28 cellular contexts compared by ENCODE assay signal in genomic region chr15:42066764-42067415, GRCh38. TPM values are rescaled to one million over a fixed set of nuclear protein-coding genes. Genes with fewer than 3 reads are reported as not detected.
DNase-seq lines count a peak whose midpoint lies in the region; ATAC-seq and TF ChIP-seq lines count a peak whose summit lies in the region.
"Had no signal": no experiment of that assay in that cellular context is flagged by ENCODE, and none has a peak within 500 bp of the region (broad histone marks: within the 10 kb centered on the region; RNA-seq: fewer than 3 reads in every experiment).

No MANE protein-coding gene starts in this region.

- H3K36me3 ChIP-seq in PC-3 (ENCODE audit: low read depth, low read length): no peaks in the 10 kb centered on the region
- H3K36me3 ChIP-seq in endodermal cell (ENCODE audit: control insufficient read depth, insufficient read depth, low read length): no peaks in the 10 kb centered on the region
- no peaks in the 10 kb centered on the region for H3K36me3 ChIP-seq in suprapubic skin
- H3K36me3 ChIP-seq: ascending aorta, cardiac muscle cell, left lung, thoracic aorta, uterus had no signal

- no peaks in the 10 kb centered on the region for H3K36me3 Mint-ChIP-seq in activated CD8-positive, alpha-beta memory T cell treated with anti-CD3 and anti-CD28 coated beads, Interleukin-2, amount 10 ng/mL, durations not matched to agents 7 days and 5 days
- H3K36me3 Mint-ChIP-seq in endodermal cell (ENCODE audit: low read depth): no peaks in the 10 kb centered on the region
- H3K36me3 Mint-ChIP-seq: activated naive CD8-positive, alpha-beta T cell treated with anti-CD3 and anti-CD28 coated beads for 36 hours; IgD-negative memory B cell had no signal

- H4K20me1 ChIP-seq in PC-3 (ENCODE audit: low read length): no peaks in the 10 kb centered on the region

- peak; percentile 18 for DNase-seq in activated CD8-positive, alpha-beta memory T cell treated with anti-CD3 and anti-CD28 coated beads, Interleukin-2, amount 10 ng/mL, durations not matched to agents 7 days and 5 days
- DNase-seq in activated CD8-positive, alpha-beta memory T cell treated with anti-CD3 and anti-CD28 coated beads for 24 hours: no peak
- DNase-seq in PC-3: no peak
- no peak for DNase-seq in endodermal cell
- peak; percentile 35 to 59 for DNase-seq in suprapubic skin (ENCODE audit: low spot score in 2 of 2)
- DNase-seq in AG20443 (ENCODE audit: low spot score): no peak
- DNase-seq: activated effector memory CD4-positive, alpha-beta T cell treated with Interleukin-2 at 50 U/mL for 16 hours; activated naive CD8-positive, alpha-beta T cell treated with anti-CD3 and anti-CD28 coated beads for 36 hours; CD4-positive, alpha-beta memory T cell; cortex of kidney; effector memory CD8-positive, alpha-beta T cell; left lung; NCI-H1048; stimulated activated CD4-positive, alpha-beta T cell treated with anti-CD3 and anti-CD28 coated beads, Interleukin-1b, Interleukin-23, amount 100 ng/mL, for 48 hours; uterus had no signal

- TF ChIP-seq POLR2A in suprapubic skin (IDR thresholded peaks at IDR 0.05): no peak
- TF ChIP-seq POLR2A in GM18505 (IDR thresholded peaks at IDR 0.05; ENCODE audit: borderline replicate concordance, extremely low read depth, insufficient read depth, insufficient read length): no peak

- no peaks in the 10 kb centered on the region for H3F3A ChIP-seq in PC-3 (ENCODE audit: low read length, unreplicated experiment)

- no peak for TF ChIP-seq EP300 in suprapubic skin (IDR thresholded peaks at IDR 0.05)

- no peaks in the 10 kb centered on the region for H3K4me1 Mint-ChIP-seq in activated CD8-positive, alpha-beta memory T cell treated with anti-CD3 and anti-CD28 coated beads, Interleukin-2, amount 10 ng/mL, durations not matched to agents 7 days and 5 days
- H3K4me1 Mint-ChIP-seq in endodermal cell: peaks cover 6% of the 10 kb centered on the region
- H3K4me1 Mint-ChIP-seq: activated naive CD8-positive, alpha-beta T cell treated with anti-CD3 and anti-CD28 coated beads for 36 hours had no signal

- peak overlapping the region; percentile 44; the same call in 1 of the 2 replicates for H2AFZ ChIP-seq in PC-3 (ENCODE audit: low read length)

- no peaks in the 10 kb centered on the region for H3K9me3 Mint-ChIP-seq in activated CD8-positive, alpha-beta memory T cell treated with anti-CD3 and anti-CD28 coated beads, Interleukin-2, amount 10 ng/mL, durations not matched to agents 7 days and 5 days (ENCODE audit: low read depth)
- no peaks in the 10 kb centered on the region for H3K9me3 Mint-ChIP-seq in endodermal cell

- POLR2A ChIA-PET in PC-3 (lab: Charles Lee; ENCODE audit: unreplicated experiment): no interaction called here

- H3K27me3 ChIP-seq in PC-3 (ENCODE audit: low read length): no peaks in the 10 kb centered on the region
- H3K27me3 ChIP-seq in endodermal cell (ENCODE audit: control insufficient read depth, insufficient read depth, low read length, poor library complexity, severe bottlenecking): no peaks in the 10 kb centered on the region
- no peaks in the 10 kb centered on the region for H3K27me3 ChIP-seq in suprapubic skin
- H3K27me3 ChIP-seq: ascending aorta, cardiac muscle cell, left lung, uterus had no signal

- H3K79me2 ChIP-seq in PC-3 (ENCODE audit: low read length): no peaks in the 10 kb centered on the region

- H3K4me3 Mint-ChIP-seq in activated CD8-positive, alpha-beta memory T cell treated with anti-CD3 and anti-CD28 coated beads, Interleukin-2, amount 10 ng/mL, durations not matched to agents 7 days and 5 days: no peak overlapping the region
- H3K4me3 Mint-ChIP-seq in endodermal cell: no peak overlapping the region
- H3K4me3 Mint-ChIP-seq: activated naive CD8-positive, alpha-beta T cell treated with anti-CD3 and anti-CD28 coated beads for 36 hours; CD4-positive, alpha-beta memory T cell; effector memory CD8-positive, alpha-beta T cell; IgD-negative memory B cell; stimulated activated naive CD8-positive, alpha-beta T cell treated with anti-CD3 and anti-CD28 coated beads, Interleukin-15, Interleukin-2, amounts not matched to agents 100 ng/mL and 50 ng/mL, for 24 hours had no signal

- H3K27ac ChIP-seq in PC-3 (ENCODE audit: low read length) (no peak overlapping the region), endodermal cell (ENCODE audit: low read depth, low read length) (no peak overlapping the region), suprapubic skin (no peak overlapping the region)
- H3K27ac ChIP-seq: ascending aorta, cardiac muscle cell, left lung, thoracic aorta, uterus had no signal

- BruUV-seq in PC-3 (replicated peaks; lab: Mats Ljungman, UMichigan): no TSS peak

- peak overlapping the region; percentile 52 for H3K4me2 ChIP-seq in PC-3 (ENCODE audit: low read length)

- H3K9ac ChIP-seq in PC-3 (ENCODE audit: low read length) (no peak overlapping the region), endodermal cell (ENCODE audit: extremely low read depth, low read length, poor library complexity, severe bottlenecking) (no peak overlapping the region)

- H3K27me3 Mint-ChIP-seq in activated CD8-positive, alpha-beta memory T cell treated with anti-CD3 and anti-CD28 coated beads, Interleukin-2, amount 10 ng/mL, durations not matched to agents 7 days and 5 days: peaks cover 18% of the 10 kb centered on the region
- H3K27me3 Mint-ChIP-seq in endodermal cell (ENCODE audit: insufficient read depth): no peaks in the 10 kb centered on the region

- ATAC-seq in activated CD8-positive, alpha-beta memory T cell treated with anti-CD3 and anti-CD28 coated beads, Interleukin-2, amount 10 ng/mL, durations not matched to agents 7 days and 5 days: no peak
- ATAC-seq in PC-3: no peak
- no peak for ATAC-seq in GM19324 (IDR thresholded peaks at IDR 0.05; ENCODE audit: low FRiP score, unreplicated experiment)
- no peak for ATAC-seq in GM18505 (IDR thresholded peaks at IDR 0.05; ENCODE audit: unreplicated experiment)
- ATAC-seq: effector memory CD8-positive, alpha-beta T cell had no signal

- H3K9me2 ChIP-seq in PC-3 (replicated peaks; ENCODE audit: low read length): no peaks in the 10 kb centered on the region

- 48 to 62% methylated on average over 7 to 10 of the region's 10 CpGs for WGBS in endodermal cell (ENCODE audit: insufficient coverage in 1 of 2, insufficient read length in 1 of 2), 2 experiments
- WGBS in suprapubic skin: 45% methylated on average over 9 of the region's 10 CpGs

- H3K4me1 ChIP-seq in PC-3 (ENCODE audit: insufficient read depth, low read length): peaks cover 17% of the 10 kb centered on the region; the same call in 1 of the 2 replicates
- peaks cover 2% of the 10 kb centered on the region for H3K4me1 ChIP-seq in endodermal cell (ENCODE audit: control insufficient read depth, insufficient read depth, low read length)
- H3K4me1 ChIP-seq in suprapubic skin: peaks cover 10% of the 10 kb centered on the region
- H3K4me1 ChIP-seq: ascending aorta, uterus had no signal

- intact Hi-C loops in PC-3 (cut with micrococcal nuclease): loop anchor here (1.0 to 5.0 kb wide), 4 partner anchors 17 to 404 kb away; no protein-coding TSS in a partner anchor

- peak; percentile 7; the same call in 1 of the 2 replicates for TF ChIP-seq CTCF in PC-3 (conservative IDR thresholded peaks at IDR 0.05; ENCODE audit: low read depth, low read length)
- peak; percentile 19 for TF ChIP-seq CTCF in endodermal cell (conservative IDR thresholded peaks at IDR 0.05)
- TF ChIP-seq CTCF in suprapubic skin (IDR thresholded peaks at IDR 0.05): no peak

- CTCF ChIA-PET in activated CD8-positive, alpha-beta memory T cell treated with anti-CD3 and anti-CD28 coated beads, Interleukin-2, amount 10 ng/mL, durations not matched to agents 7 days and 5 days (lab: Charles Lee): interaction anchor here (0.6 to 1.3 kb wide), 6 partner anchors 15 to 122 kb away, joined by 3 to 5 read pairs (median 3); no protein-coding TSS in a partner anchor
- CTCF ChIA-PET in PC-3 (lab: Charles Lee): interaction anchor here (1.1 kb wide), 1 partner anchor 18 kb away, joined by 3 read pairs; no protein-coding TSS in a partner anchor

- H3K27ac Mint-ChIP-seq in activated CD8-positive, alpha-beta memory T cell treated with anti-CD3 and anti-CD28 coated beads, Interleukin-2, amount 10 ng/mL, durations not matched to agents 7 days and 5 days: no peak overlapping the region
- H3K27ac Mint-ChIP-seq in endodermal cell: no peak overlapping the region
- H3K27ac Mint-ChIP-seq: activated naive CD8-positive, alpha-beta T cell treated with anti-CD3 and anti-CD28 coated beads for 36 hours; CD4-positive, alpha-beta memory T cell; stimulated activated naive CD8-positive, alpha-beta T cell treated with anti-CD3 and anti-CD28 coated beads, Interleukin-15, Interleukin-2, amounts not matched to agents 100 ng/mL and 50 ng/mL, for 24 hours had no signal

- H3K4me3 ChIP-seq in PC-3 (ENCODE audit: low read length) (no peak overlapping the region), endodermal cell (ENCODE audit: low read length) (no peak overlapping the region), suprapubic skin (no peak overlapping the region)
- H3K4me3 ChIP-seq: ascending aorta, cardiac muscle cell, left lung, thoracic aorta, uterus had no signal

- H3K9me3 ChIP-seq in PC-3 (ENCODE audit: low read length) (no peaks in the 10 kb centered on the region), endodermal cell (ENCODE audit: control insufficient read depth, low read length) (no peaks in the 10 kb centered on the region), suprapubic skin (no peaks in the 10 kb centered on the region)
- H3K9me3 ChIP-seq: ascending aorta, left lung, thoracic aorta, uterus had no signal

RNA-seq across cellular contexts. Expression of gene PLA2G4D, which starts 27.5 kb away (rescaled TPM):
- total RNA-seq in activated CD8-positive, alpha-beta memory T cell treated with anti-CD3 and anti-CD28 coated beads, Interleukin-2, amount 10 ng/mL, durations not matched to agents 7 days and 5 days: not detected
- 0.17 and 0.55 TPM in 2 replicates for total RNA-seq in PC-3 (2014; rRNA removed)
- total RNA-seq in endodermal cell: not detected
- polyA plus RNA-seq in endodermal cell (2013, experiment 1 of 2): not detected
- not detected for polyA plus RNA-seq in endodermal cell (2013, experiment 2 of 2)
- total RNA-seq in suprapubic skin: 10 to 100 TPM; 15.0 to 29.6 (median 24.4) TPM
- total RNA-seq: A172; activated naive CD8-positive, alpha-beta T cell treated with anti-CD3 and anti-CD28 coated beads for 36 hours; ascending aorta; CD4-positive, alpha-beta memory T cell; Daoy; right cardiac atrium; Right ventricle myocardium inferior; T-helper 2 cell treated with Interferon-gamma antibody and Interleukin-4, amounts not matched to agents 100 ng/mL and 5 ng/mL, for 36 hours; thoracic aorta had no signal
- polyA plus RNA-seq: CD4-positive, alpha-beta memory T cell; IgD-negative memory B cell; right cardiac atrium had no signal

RNA-seq across cellular contexts. Expression of gene PLA2G4E, which starts 46.0 kb away (rescaled TPM):
- total RNA-seq in activated CD8-positive, alpha-beta memory T cell treated with anti-CD3 and anti-CD28 coated beads, Interleukin-2, amount 10 ng/mL, durations not matched to agents 7 days and 5 days: under 1 TPM in 1 of 2 experiments, not detected in 1; 0.05 TPM
- total RNA-seq in PC-3 (2014; rRNA removed) (not detected in 2 replicates), endodermal cell (not detected), suprapubic skin (100 to 1,000 TPM in 1 of 4 donors, 10 to 100 TPM in 3; 47.9 to 129 (median 60.9) TPM)
- polyA plus RNA-seq in endodermal cell (2013, experiment 1 of 2): not detected
- polyA plus RNA-seq in endodermal cell (2013, experiment 2 of 2): not detected
- total RNA-seq: A172; activated naive CD8-positive, alpha-beta T cell treated with anti-CD3 and anti-CD28 coated beads for 36 hours; ascending aorta; CD4-positive, alpha-beta memory T cell; Daoy; H7; T-helper 2 cell treated with Interferon-gamma antibody and Interleukin-4, amounts not matched to agents 100 ng/mL and 5 ng/mL, for 36 hours; thoracic aorta; uterus had no signal
- polyA plus RNA-seq: cardiac muscle cell; CD4-positive, alpha-beta memory T cell; IgD-negative memory B cell had no signal

Comparison
In these comparisons a context has a peak if more than half of its experiments do, and no peak if none do; other contexts are left out.
1. DNase-seq: peak in activated CD8-positive, alpha-beta memory T cell treated with anti-CD3 and anti-CD28 coated beads, Interleukin-2, amount 10 ng/mL, durations not matched to agents 7 days and 5 days (single experiment) and suprapubic skin (2 of 2); none in activated CD8-positive, alpha-beta memory T cell treated with anti-CD3 and anti-CD28 coated beads for 24 hours (single experiment), PC-3 (single experiment), endodermal cell (single experiment) and AG20443 (single experiment).
2. CTCF ChIP-seq: peak in PC-3 (single experiment) and endodermal cell (single experiment); none in suprapubic skin (0 of 2).
3. RNA of gene PLA2G4D, which starts 27.5 kb away (total RNA-seq): 15.0 to 29.6 TPM in suprapubic skin; 0.17 to 0.55 TPM in PC-3, not detected in activated CD8-positive, alpha-beta memory T cell treated with anti-CD3 and anti-CD28 coated beads, Interleukin-2, amount 10 ng/mL, durations not matched to agents 7 days and 5 days and not detected in endodermal cell; every median in the first group is over 10 times any median in the second.
4. RNA of gene PLA2G4E, which starts 46.0 kb away (total RNA-seq): 47.9 to 129 TPM in suprapubic skin; 0.05 TPM in activated CD8-positive, alpha-beta memory T cell treated with anti-CD3 and anti-CD28 coated beads, Interleukin-2, amount 10 ng/mL, durations not matched to agents 7 days and 5 days, not detected in PC-3 and not detected in endodermal cell; every median in the first group is over 10 times any median in the second.